ENCODE assay signal across 23 cellular contexts in genomic region chr15:62502451-62502850, GRCh38.
A peak's percentile ranks its signal among the peaks of the same experiment; 100 is the strongest.
DNase-seq lines count a peak whose midpoint lies in the region; ATAC-seq and TF ChIP-seq lines count a peak whose summit lies in the region.
"Had no signal": no experiment of that assay in that cellular context is flagged by ENCODE, and none has a peak within 500 bp of the region (broad histone marks: within the 10 kb centered on the region; RNA-seq: fewer than 3 reads in every experiment).

No MANE protein-coding gene starts in this region.

- BruUV-seq in Caco-2 (replicated peaks; lab: Mats Ljungman, UMichigan), result no TSS peak

- H3K9me3 Mint-ChIP-seq in Caco-2 (ENCODE audit: unreplicated experiment) (peaks cover 9% of the 10 kb centered on the region), progenitor cell of endocrine pancreas (ENCODE audit: low read depth) (no peaks in the 10 kb centered on the region)
- H3K9me3 Mint-ChIP-seq: CD8-positive, alpha-beta T cell had no signal

- H2AFZ ChIP-seq in hepatocyte, result no peak overlapping the region

- H3K4me3 Mint-ChIP-seq in Caco-2 (ENCODE audit: unreplicated experiment) (no peak overlapping the region), progenitor cell of endocrine pancreas (ENCODE audit: low read depth) (no peak overlapping the region)
- H3K4me3 Mint-ChIP-seq: CD8-positive, alpha-beta T cell had no signal

- H3K4me3 ChIP-seq in Caco-2 (ENCODE audit: low read depth, low read length), result no peak overlapping the region
- no peak overlapping the region for H3K4me3 ChIP-seq in MG63
- no peak overlapping the region for H3K4me3 ChIP-seq in hepatocyte
- H3K4me3 ChIP-seq in gastroesophageal sphincter, result no peak overlapping the region
- H3K4me3 ChIP-seq: BLaER1 treated with 17β-estradiol and CSF1 and Interleukin-3, amounts not matched to agents 10 nM and 100 nM; Peyer's patch; SJCRH30 had no signal

- H3K9me2 ChIP-seq in hepatocyte (replicated peaks; ENCODE audit: insufficient read depth), result no peaks in the 10 kb centered on the region

- peaks cover 25% of the 10 kb centered on the region for H3K79me2 ChIP-seq in hepatocyte

- 73% methylated on average over 5 of the region's 5 CpGs for WGBS in hepatocyte (ENCODE audit: low lambda C conversion rate, missing lambda C conversion rate)
- WGBS in gastroesophageal sphincter (ENCODE audit: low coverage in 1 of 2), 2 donors, result 84 to 98% methylated on average over 4 to 5 of the region's 5 CpGs

- H3K27ac Mint-ChIP-seq in Caco-2 (ENCODE audit: unreplicated experiment), result peak overlapping the region; percentile 37
- H3K27ac Mint-ChIP-seq in progenitor cell of endocrine pancreas, result peak overlapping the region; percentile 4
- H3K27ac Mint-ChIP-seq: CD8-positive, alpha-beta T cell had no signal

- no peak overlapping the region for H3K4me2 ChIP-seq in hepatocyte
- H3K4me2 ChIP-seq: BLaER1 treated with 17β-estradiol and CSF1 and Interleukin-3, amounts not matched to agents 10 nM and 100 nM had no signal

- H3K36me3 ChIP-seq in Caco-2 (ENCODE audit: control insufficient read depth, insufficient read depth, low read length), result no peaks in the 10 kb centered on the region; the same call in 1 of the 2 replicates
- H3K36me3 ChIP-seq in MG63, result no peaks in the 10 kb centered on the region
- H3K36me3 ChIP-seq in hepatocyte (replicated peaks; ENCODE audit: insufficient read depth, low read depth), result no peaks in the 10 kb centered on the region
- no peaks in the 10 kb centered on the region for H3K36me3 ChIP-seq in gastroesophageal sphincter
- H3K36me3 ChIP-seq: BLaER1 treated with 17β-estradiol and CSF1 and Interleukin-3, amounts not matched to agents 10 nM and 100 nM; Peyer's patch; SJCRH30 had no signal

- intact Hi-C loops in Caco-2 (cut with micrococcal nuclease; ENCODE audit: unreplicated experiment), result no loop called here

- ATAC-seq in gastroesophageal sphincter (no peak), HG02981 (IDR thresholded peaks at IDR 0.05; ENCODE audit: unreplicated experiment) (no peak)
- ATAC-seq: CD8-positive, alpha-beta T cell; HCT116 had no signal

- TF ChIP-seq CTCF in Caco-2 (IDR thresholded peaks at IDR 0.05; ENCODE audit: insufficient read depth in 1 of 2, low read depth in 1 of 2, low read length in 1 of 2, severe bottlenecking in 1 of 2, unreplicated experiment in 1 of 2) (no peak), hepatocyte (IDR thresholded peaks at IDR 0.05; ENCODE audit: poor library complexity) (no peak), progenitor cell of endocrine pancreas (IDR thresholded peaks at IDR 0.05; ENCODE audit: unreplicated experiment) (no peak), gastroesophageal sphincter (IDR thresholded peaks at IDR 0.05) (no peak)

- DNase-seq in Caco-2 (no peak), MG63 (peak; percentile 15), hepatocyte (ENCODE audit: low spot score) (no peak), progenitor cell of endocrine pancreas (ENCODE audit: low spot score, unreplicated experiment) (no peak), NAMALWA (ENCODE audit: low spot score) (no peak)
- DNase-seq: 8988T; Calu3; CD8-positive, alpha-beta T cell; DMS153; GDM1; GOT3; KBM-7; NCI-H1105 treated with DMSO at 0.1 percent for 48 hours; NCI-H2081 treated with DMSO at 0.1 percent for 48 hours; NCI-H2171 treated with DMSO at 0.1 percent for 48 hours; NCI-H524 treated with DMSO at 0.1 percent for 48 hours; NCI-H82; Peyer's patch; SJCRH30 had no signal

- no peaks in the 10 kb centered on the region for H4K20me1 ChIP-seq in hepatocyte (ENCODE audit: insufficient read depth, poor library complexity, severe bottlenecking)
- H4K20me1 ChIP-seq: BLaER1 treated with 17β-estradiol and CSF1 and Interleukin-3, amounts not matched to agents 10 nM and 100 nM had no signal

- CTCF ChIA-PET in Caco-2 (lab: Charles Lee), result no interaction called here

- H3K27me3 Mint-ChIP-seq in Caco-2 (ENCODE audit: insufficient read depth, unreplicated experiment) (no peaks in the 10 kb centered on the region), progenitor cell of endocrine pancreas (no peaks in the 10 kb centered on the region)

- TF ChIP-seq EP300 in gastroesophageal sphincter (IDR thresholded peaks at IDR 0.05), result no peak

- no peaks in the 10 kb centered on the region for H3K9me3 ChIP-seq in Caco-2
- H3K9me3 ChIP-seq in MG63, result no peaks in the 10 kb centered on the region
- H3K9me3 ChIP-seq in hepatocyte (ENCODE audit: low read depth), result no peaks in the 10 kb centered on the region
- no peaks in the 10 kb centered on the region for H3K9me3 ChIP-seq in gastroesophageal sphincter
- H3K9me3 ChIP-seq: BLaER1 treated with 17β-estradiol and CSF1 and Interleukin-3, amounts not matched to agents 10 nM and 100 nM; Peyer's patch; SJCRH30 had no signal

- no peak for TF ChIP-seq POLR2A in gastroesophageal sphincter (IDR thresholded peaks at IDR 0.05)

- POLR2A ChIA-PET in Caco-2 (lab: Charles Lee), result no interaction called here

- H3K4me1 ChIP-seq in Caco-2 (peaks cover 72% of the 10 kb centered on the region), hepatocyte (ENCODE audit: insufficient read depth) (peaks cover 39% of the 10 kb centered on the region), gastroesophageal sphincter (peaks cover 11 to 33% (median 13%) of the 10 kb centered on the region in 3 donors)
- H3K4me1 ChIP-seq: Peyer's patch had no signal

- H3K27me3 ChIP-seq in Caco-2 (replicated peaks; ENCODE audit: control insufficient read depth, insufficient read depth, low read length) (no peaks in the 10 kb centered on the region), MG63 (no peaks in the 10 kb centered on the region), hepatocyte (no peaks in the 10 kb centered on the region), gastroesophageal sphincter (no peaks in the 10 kb centered on the region)
- H3K27me3 ChIP-seq: BLaER1 treated with 17β-estradiol and CSF1 and Interleukin-3, amounts not matched to agents 10 nM and 100 nM; Peyer's patch; SJCRH30 had no signal

- peaks cover 52% of the 10 kb centered on the region for H3K4me1 Mint-ChIP-seq in Caco-2 (ENCODE audit: low read depth, unreplicated experiment)
- peaks cover 40% of the 10 kb centered on the region for H3K4me1 Mint-ChIP-seq in progenitor cell of endocrine pancreas (ENCODE audit: low read depth)

- H3K27ac ChIP-seq in hepatocyte (peak overlapping the region; percentile 49), gastroesophageal sphincter (no peak overlapping the region)
- H3K27ac ChIP-seq: BLaER1 treated with 17β-estradiol and CSF1 and Interleukin-3, amounts not matched to agents 10 nM and 100 nM; Peyer's patch; SJCRH30 had no signal

- peaks cover 11% of the 10 kb centered on the region for H3K36me3 Mint-ChIP-seq in Caco-2 (ENCODE audit: insufficient read depth, unreplicated experiment)
- H3K36me3 Mint-ChIP-seq in progenitor cell of endocrine pancreas (ENCODE audit: insufficient read depth), result no peaks in the 10 kb centered on the region
- H3K36me3 Mint-ChIP-seq: CD8-positive, alpha-beta T cell had no signal
